Comparison of ENCODE assay signal across 29 cellular contexts in the genomic region with DNA sequence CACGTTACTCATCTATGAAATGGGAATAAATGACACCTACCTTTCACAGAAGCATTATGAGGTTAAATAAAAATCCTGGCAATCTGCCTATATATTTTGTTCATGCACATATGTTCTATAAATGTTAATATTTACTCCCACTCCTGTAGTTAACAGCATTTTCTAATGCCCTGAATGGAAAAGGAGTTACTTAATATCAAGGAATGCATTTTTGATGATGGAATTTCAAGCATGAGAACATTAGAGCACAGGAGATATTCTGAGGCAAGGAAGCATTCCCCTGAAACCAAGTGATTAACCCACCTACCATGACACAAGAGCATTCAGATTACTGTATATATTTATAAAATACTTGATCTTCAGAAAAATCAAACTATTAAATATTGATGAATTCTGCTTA.
DNase-seq lines count a peak whose midpoint lies in the region; ATAC-seq and TF ChIP-seq lines count a peak whose summit lies in the region.
"Had no signal": no experiment of that assay in that cellular context is flagged by ENCODE, and none has a peak within 500 bp of the region (broad histone marks: within the 10 kb centered on the region; RNA-seq: fewer than 3 reads in every experiment).

No MANE protein-coding gene starts in this region.

- in situ Hi-C loops in astrocyte of the cerebellum (cut with HindIII; ENCODE audit: low sequenced_read_pairs) = no loop called here

- TF ChIP-seq EP300 in stomach (IDR thresholded peaks at IDR 0.05) = no peak

- POLR2A ChIA-PET in AG04449 (lab: Yijun Ruan, JAX) = no interaction called here

- H3K36me3 Mint-ChIP-seq in activated naive CD4-positive, alpha-beta T cell treated with anti-CD3 and anti-CD28 coated beads, Interleukin-2, amount 10 ng/mL, durations not matched to agents 7 days and 5 days = no peaks in the 10 kb centered on the region
- H3K36me3 Mint-ChIP-seq: activated naive CD4-positive, alpha-beta T cell treated with anti-CD3 and anti-CD28 coated beads, Interleukin-2, amount 50 U/mL, for 72 hours had no signal

- peaks cover 0 to 3% (median 0%) of the 10 kb centered on the region in 4 donors for H3K36me3 ChIP-seq in stomach
- H3K36me3 ChIP-seq in left lung = no peaks in the 10 kb centered on the region
- H3K36me3 ChIP-seq: BE2C, SJCRH30, spleen, transverse colon had no signal

- no peaks in the 10 kb centered on the region for H3K27me3 ChIP-seq in stomach
- H3K27me3 ChIP-seq in left lung = no peaks in the 10 kb centered on the region
- H3K27me3 ChIP-seq: BE2C, hepatocyte, SJCRH30, spleen, transverse colon had no signal

- H3K9me3 ChIP-seq in stomach = peaks cover 0 to under 1% (median 0%) of the 10 kb centered on the region in 4 donors
- peaks cover 0 to 3% of the 10 kb centered on the region in 2 donors for H3K9me3 ChIP-seq in left lung
- H3K9me3 ChIP-seq: BE2C, SJCRH30, transverse colon had no signal

- CTCF ChIA-PET in AG04449 (lab: Yijun Ruan, JAX) = interaction anchor here (1.8 kb wide), 1 partner anchor 241 kb away, joined by 5 read pairs; no protein-coding TSS in a partner anchor
- CTCF ChIA-PET in activated naive CD4-positive, alpha-beta T cell treated with anti-CD3 and anti-CD28 coated beads, Interleukin-2, amount 10 ng/mL, durations not matched to agents 7 days and 5 days (lab: Charles Lee) = no interaction called here

- WGBS in stomach, 5 donors = 84 to 91% (median 90%) methylated on average over 1 of the region's 1 CpG

- intact Hi-C loops in stomach (cut with DNase I; ENCODE audit: low total_unique reads) (no loop called here), left lung (cut with DNase I) (no loop called here)

- no peaks in the 10 kb centered on the region for H3K27me3 Mint-ChIP-seq in activated naive CD4-positive, alpha-beta T cell treated with anti-CD3 and anti-CD28 coated beads, Interleukin-2, amount 10 ng/mL, durations not matched to agents 7 days and 5 days
- H3K27me3 Mint-ChIP-seq: activated CD4-positive, alpha-beta memory T cell treated with anti-CD3 and anti-CD28 coated beads for 36 hours; activated T-helper 17 cell treated with anti-CD3 and anti-CD28 coated beads, Interleukin-2, amount 50 U/mL, for 72 hours; CD8-positive, alpha-beta memory T cell; naive B cell; T-cell had no signal

- H3K9me3 Mint-ChIP-seq in activated naive CD4-positive, alpha-beta T cell treated with anti-CD3 and anti-CD28 coated beads, Interleukin-2, amount 10 ng/mL, durations not matched to agents 7 days and 5 days = peaks cover 3% of the 10 kb centered on the region
- H3K9me3 Mint-ChIP-seq: activated T-helper 17 cell treated with anti-CD3 and anti-CD28 coated beads, Interleukin-2, amount 50 U/mL, for 72 hours; T-cell had no signal

- H3K4me1 ChIP-seq in stomach = no peaks in the 10 kb centered on the region
- no peaks in the 10 kb centered on the region for H3K4me1 ChIP-seq in left lung
- H3K4me1 ChIP-seq: BE2C, SJCRH30, spleen, transverse colon had no signal

- H3K4me3 ChIP-seq in AG04449 (ENCODE audit: low read depth, low read length) (no peak overlapping the region), astrocyte of the cerebellum (ENCODE audit: low read depth, low read length) (no peak overlapping the region), fibroblast of the aortic adventitia (ENCODE audit: low read depth, low read length) (no peak overlapping the region), stomach (no peak overlapping the region), left lung (no peak overlapping the region)
- H3K4me3 ChIP-seq: hepatocyte, K562, SJCRH30, spleen, transverse colon had no signal

- peak; percentile 16 for DNase-seq in AG04449 (ENCODE audit: low read depth, low spot score)
- DNase-seq in GM04503 (ENCODE audit: low read depth) = peak; percentile 3
- DNase-seq in astrocyte of the cerebellum (ENCODE audit: low read depth) = peak; percentile 18
- peak; percentile 49 for DNase-seq in fibroblast of the aortic adventitia (ENCODE audit: low read depth)
- DNase-seq in stomach = no peak
- no peak for DNase-seq in left lung
- no peak for DNase-seq in activated naive CD4-positive, alpha-beta T cell treated with anti-CD3 and anti-CD28 coated beads, Interleukin-2, amount 10 ng/mL, durations not matched to agents 7 days and 5 days
- DNase-seq: activated CD4-positive, alpha-beta memory T cell treated with anti-CD3 and anti-CD28 coated beads for 36 hours; activated CD8-positive, alpha-beta memory T cell treated with anti-CD3 and anti-CD28 coated beads, Interleukin-2, amount 50 U/mL, for 4 hours; aorta; BE2C; CD8-positive, alpha-beta memory T cell; foreskin melanocyte; MM.1S; naive B cell; NCI-H2081 treated with DMSO at 0.1 percent for 48 hours; NCI-H345; occipital lobe; retina; SJCRH30; spleen; T-cell; transverse colon had no signal

- no peak overlapping the region for H3K4me3 Mint-ChIP-seq in activated naive CD4-positive, alpha-beta T cell treated with anti-CD3 and anti-CD28 coated beads, Interleukin-2, amount 10 ng/mL, durations not matched to agents 7 days and 5 days
- H3K4me3 Mint-ChIP-seq: activated CD4-positive, alpha-beta memory T cell treated with anti-CD3 and anti-CD28 coated beads for 36 hours; activated T-helper 17 cell treated with anti-CD3 and anti-CD28 coated beads, Interleukin-2, amount 50 U/mL, for 72 hours; CD8-positive, alpha-beta memory T cell; naive B cell; T-cell had no signal

- no peak overlapping the region for H3K27ac ChIP-seq in stomach
- no peak overlapping the region for H3K27ac ChIP-seq in left lung
- H3K27ac ChIP-seq: hepatocyte, SJCRH30, spleen, transverse colon had no signal

- no peaks in the 10 kb centered on the region for H3K4me1 Mint-ChIP-seq in activated naive CD4-positive, alpha-beta T cell treated with anti-CD3 and anti-CD28 coated beads, Interleukin-2, amount 10 ng/mL, durations not matched to agents 7 days and 5 days
- H3K4me1 Mint-ChIP-seq: activated T-helper 17 cell treated with anti-CD3 and anti-CD28 coated beads, Interleukin-2, amount 50 U/mL, for 72 hours; CD8-positive, alpha-beta memory T cell; naive B cell; T-cell had no signal

- TF ChIP-seq POLR2A in stomach (IDR thresholded peaks at IDR 0.05) = no peak

- no peak overlapping the region for H3K27ac Mint-ChIP-seq in activated naive CD4-positive, alpha-beta T cell treated with anti-CD3 and anti-CD28 coated beads, Interleukin-2, amount 10 ng/mL, durations not matched to agents 7 days and 5 days
- H3K27ac Mint-ChIP-seq: activated CD4-positive, alpha-beta memory T cell treated with anti-CD3 and anti-CD28 coated beads for 36 hours; activated naive CD4-positive, alpha-beta T cell treated with anti-CD3 and anti-CD28 coated beads, Interleukin-2, amount 50 U/mL, for 72 hours; activated T-helper 17 cell treated with anti-CD3 and anti-CD28 coated beads, Interleukin-2, amount 50 U/mL, for 72 hours; CD8-positive, alpha-beta memory T cell; naive B cell; T-cell had no signal

- TF ChIP-seq CTCF in AG04449 (IDR thresholded peaks at IDR 0.05; ENCODE audit: insufficient read depth, low read length, missing control alignments) = no peak
- no peak for TF ChIP-seq CTCF in astrocyte of the cerebellum (IDR thresholded peaks at IDR 0.05; ENCODE audit: low read depth, low read length, missing control alignments)
- no peak for TF ChIP-seq CTCF in fibroblast of the aortic adventitia (IDR thresholded peaks at IDR 0.05; ENCODE audit: insufficient read depth, low read length)
- no peak for TF ChIP-seq CTCF in stomach (IDR thresholded peaks at IDR 0.05)
- no peak for TF ChIP-seq CTCF in left lung (IDR thresholded peaks at IDR 0.05)

- ATAC-seq in left lung (no peak), HG02798 (IDR thresholded peaks at IDR 0.05; ENCODE audit: poor library complexity, unreplicated experiment) (no peak)
- ATAC-seq: activated CD4-positive, CD25-positive, alpha-beta regulatory T cell treated with anti-CD3 and anti-CD28 coated beads, Interleukin-2, amount 50 U/mL, for 24 hours; activated naive CD4-positive, alpha-beta T cell treated with anti-CD3 and anti-CD28 coated beads, Interleukin-2, amount 50 U/mL, for 72 hours; activated T-helper 17 cell treated with anti-CD3 and anti-CD28 coated beads, Interleukin-2, amount 50 U/mL, for 72 hours; K562; T-cell had no signal

Comparison
In these comparisons a context has a peak if more than half of its experiments do, and no peak if none do; other contexts are left out.
1. DNase-seq: peak in AG04449 (single experiment), GM04503 (single experiment), astrocyte of the cerebellum (single experiment) and fibroblast of the aortic adventitia (single experiment); none in stomach (single experiment), left lung (0 of 2) and activated naive CD4-positive, alpha-beta T cell treated with anti-CD3 and anti-CD28 coated beads, Interleukin-2, amount 10 ng/mL, durations not matched to agents 7 days and 5 days (single experiment).